In the genomic region with DNA sequence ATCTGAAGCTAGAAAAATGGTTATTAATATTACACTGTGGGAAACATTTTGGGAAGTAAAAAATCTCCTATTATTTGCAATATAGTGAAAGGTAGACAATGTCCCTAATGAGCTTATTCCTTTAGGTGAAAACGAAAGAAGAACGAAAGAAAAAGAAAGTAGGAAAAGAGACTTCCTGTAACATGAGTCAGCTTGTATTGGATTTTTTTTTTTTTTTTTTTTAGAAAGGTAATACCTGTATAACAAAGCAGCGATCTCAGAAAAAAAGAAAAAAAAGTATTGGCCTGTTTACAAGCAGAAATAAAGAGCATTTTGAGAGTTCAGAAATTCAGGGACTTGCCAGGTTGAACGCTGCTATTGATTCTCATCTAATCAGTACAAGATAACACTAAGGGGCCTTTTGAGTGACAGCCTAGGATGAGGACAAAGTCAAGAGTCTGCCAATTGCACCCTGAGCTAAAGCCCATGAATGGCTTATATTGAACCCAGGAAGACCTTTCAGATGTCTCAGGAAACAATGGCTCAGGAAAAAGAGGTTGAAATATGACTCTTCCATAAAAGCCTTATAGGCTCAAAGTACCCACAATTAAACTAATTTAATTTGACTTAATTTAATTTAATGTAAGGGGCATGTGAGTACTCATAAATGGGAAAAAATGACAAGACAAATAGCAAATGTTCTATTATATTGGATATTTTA, we compare ENCODE assay signal across 19 cellular contexts.
DNase-seq lines count a peak whose midpoint lies in the region; ATAC-seq, FAIRE-seq and TF ChIP-seq lines count a peak whose summit lies in the region.
"Had no signal": no experiment of that assay in that cellular context is flagged by ENCODE, and none has a peak within 500 bp of the region (broad histone marks: within the 10 kb centered on the region; RNA-seq: fewer than 3 reads in every experiment).

No MANE protein-coding gene starts in this region.

- H3K27ac Mint-ChIP-seq in CD8-positive, alpha-beta memory T cell, result no peak overlapping the region
- H3K27ac Mint-ChIP-seq: activated CD4-positive, alpha-beta memory T cell treated with anti-CD3 and anti-CD28 coated beads, Interleukin-2, amount 10 ng/mL, durations not matched to agents 7 days and 5 days; dendritic cell treated with granulocyte-macrophage colony-stimulating factor and Interleukin-4, amounts not matched to agents 40 ng/mL and 50 ng/mL, for 4 days; stimulated activated naive CD8-positive, alpha-beta T cell treated with anti-CD3 and anti-CD28 coated beads, Interleukin-15, Interleukin-2, amounts not matched to agents 100 ng/mL and 50 ng/mL, for 24 hours had no signal

- no peak overlapping the region for H2BK120ac ChIP-seq in IMR-90 (ENCODE audit: low read depth, low read length)

- no TSS peak for BruUV-seq in IMR-90 (replicated peaks; lab: Mats Ljungman, UMichigan)

- H3K9me3 ChIP-seq in CD8-positive, alpha-beta memory T cell (ENCODE audit: low read length), result no peaks in the 10 kb centered on the region
- no peaks in the 10 kb centered on the region for H3K9me3 ChIP-seq in IMR-90 (ENCODE audit: control insufficient read depth, insufficient read depth, low read length)
- H3K9me3 ChIP-seq in RWPE2 (ENCODE audit: severe bottlenecking), result no peaks in the 10 kb centered on the region
- no peaks in the 10 kb centered on the region for H3K9me3 ChIP-seq in keratinocyte (ENCODE audit: control insufficient read depth, low read depth, low read length)
- H3K9me3 ChIP-seq: esophagus squamous epithelium, spleen had no signal

- no peak overlapping the region for H3K4me3 ChIP-seq in CD8-positive, alpha-beta memory T cell (ENCODE audit: low read length)
- no peak overlapping the region for H3K4me3 ChIP-seq in IMR-90 (ENCODE audit: insufficient read depth, low read depth, low read length)
- peak overlapping the region; percentile 5 for H3K4me3 ChIP-seq in RWPE2 (ENCODE audit: severe bottlenecking)
- peak overlapping the region in 2 of 3 experiments; percentile 16 to 38 for H3K4me3 ChIP-seq in keratinocyte (ENCODE audit: control insufficient read depth in 2 of 3, extremely low read depth in 1 of 3, insufficient read depth in 2 of 3, low read depth in 1 of 3, low read length in 3 of 3)
- H3K4me3 ChIP-seq: esophagus squamous epithelium, spleen had no signal

- DNase-seq in CD8-positive, alpha-beta memory T cell, result no peak
- no peak for DNase-seq in IMR-90
- DNase-seq in RWPE2 (ENCODE audit: low spot score), result no peak
- DNase-seq in keratinocyte (ENCODE audit: low read depth, low spot score), result no peak
- DNase-seq in DMS 273 treated with DMSO at 0.1 percent for 48 hours (lab: John Stamatoyannopoulos, UW), result no peak
- DNase-seq in DMS79 (lab: John Stamatoyannopoulos, UW), result no peak
- no peak for DNase-seq in UCSD-AML1 (lab: John Stamatoyannopoulos, UW; ENCODE audit: unreplicated experiment)
- DNase-seq: activated CD4-positive, alpha-beta memory T cell treated with anti-CD3 and anti-CD28 coated beads, Interleukin-2, amount 10 ng/mL, durations not matched to agents 7 days and 5 days; activated effector memory CD4-positive, alpha-beta T cell treated with anti-CD3 and anti-CD28 coated beads, Interleukin-2, amount 50 U/mL, for 16 hours; esophagus squamous epithelium; HCEC 1CT; head of caudate nucleus; left cardiac atrium; NCI-H526 treated with DMSO at 0.1 percent for 48 hours; spleen had no signal

- no peak for TF ChIP-seq RAD21 in IMR-90 (IDR thresholded peaks at IDR 0.05; ENCODE audit: low read length)

- no peak overlapping the region for H3K4ac ChIP-seq in IMR-90 (ENCODE audit: low read depth, low read length)

- H3K79me1 ChIP-seq in IMR-90 (ENCODE audit: low read depth in 1 of 2, low read length in 2 of 2), result no peaks in the 10 kb centered on the region

- no peak overlapping the region for H2BK15ac ChIP-seq in IMR-90 (ENCODE audit: low read depth, low read length)

- H3K36me3 ChIP-seq in CD8-positive, alpha-beta memory T cell (ENCODE audit: insufficient read depth, low read length), result no peaks in the 10 kb centered on the region
- no peaks in the 10 kb centered on the region for H3K36me3 ChIP-seq in IMR-90 (ENCODE audit: control insufficient read depth, insufficient read depth, low read length)
- no peaks in the 10 kb centered on the region for H3K36me3 ChIP-seq in RWPE2 (ENCODE audit: low read depth)
- H3K36me3 ChIP-seq in keratinocyte (ENCODE audit: control insufficient read depth in 2 of 2, extremely low read depth in 1 of 2, insufficient read depth in 2 of 2, low read length in 2 of 2), result no peaks in the 10 kb centered on the region
- H3K36me3 ChIP-seq: esophagus squamous epithelium, spleen had no signal

- no peak overlapping the region for H3K14ac ChIP-seq in IMR-90 (replicated peaks; ENCODE audit: low read depth, low read length)

- H2AK9ac ChIP-seq in IMR-90 (replicated peaks; ENCODE audit: low read depth, low read length, poor library complexity), result no peak overlapping the region

- peak overlapping the region in 4 of 7 donors; percentile 62 to 76 (median 68) for H3K4me3 Mint-ChIP-seq in CD8-positive, alpha-beta memory T cell
- H3K4me3 Mint-ChIP-seq: activated CD4-positive, alpha-beta memory T cell treated with anti-CD3 and anti-CD28 coated beads, Interleukin-2, amount 10 ng/mL, durations not matched to agents 7 days and 5 days; dendritic cell treated with granulocyte-macrophage colony-stimulating factor and Interleukin-4, amounts not matched to agents 40 ng/mL and 50 ng/mL, for 4 days; stimulated activated naive CD8-positive, alpha-beta T cell treated with anti-CD3 and anti-CD28 coated beads, Interleukin-15, Interleukin-2, amounts not matched to agents 100 ng/mL and 50 ng/mL, for 24 hours had no signal

- H3K4me1 Mint-ChIP-seq in CD8-positive, alpha-beta memory T cell, result peaks cover 0 to 9% (median 5%) of the 10 kb centered on the region in 3 donors

- peaks cover 0 to 22% (median 13%) of the 10 kb centered on the region in 5 donors for H3K9me3 Mint-ChIP-seq in CD8-positive, alpha-beta memory T cell
- H3K9me3 Mint-ChIP-seq: dendritic cell treated with granulocyte-macrophage colony-stimulating factor and Interleukin-4, amounts not matched to agents 40 ng/mL and 50 ng/mL, for 4 days; stimulated activated naive CD8-positive, alpha-beta T cell treated with anti-CD3 and anti-CD28 coated beads, Interleukin-15, Interleukin-2, amounts not matched to agents 100 ng/mL and 50 ng/mL, for 24 hours had no signal

- no peak for TF ChIP-seq POLR2A in IMR-90 (IDR thresholded peaks at IDR 0.05; ENCODE audit: low read depth, low read length)

- no peak for FAIRE-seq in keratinocyte (lab: Jason Lieb, UNC)
- FAIRE-seq: G401.6 had no signal

- intact Hi-C loops in IMR-90 (cut with micrococcal nuclease), result no loop called here

- no peak overlapping the region for H3K18ac ChIP-seq in IMR-90 (ENCODE audit: low read depth, low read length)

- ATAC-seq in IMR-90 (ENCODE audit: low read depth), result no peak
- ATAC-seq in RWPE2 (ENCODE audit: low read depth), result no peak
- ATAC-seq: left cardiac atrium, Right ventricle myocardium inferior had no signal

- H2AK5ac ChIP-seq in IMR-90 (ENCODE audit: low read depth, low read length), result no peak overlapping the region

- H4K5ac ChIP-seq in IMR-90 (ENCODE audit: low read depth, low read length), result peak overlapping the region; percentile 61; the same call in 1 of the 2 replicates

- no peaks in the 10 kb centered on the region for H3K27me3 ChIP-seq in CD8-positive, alpha-beta memory T cell (ENCODE audit: insufficient read depth, low read length, poor library complexity, severe bottlenecking)
- no peaks in the 10 kb centered on the region for H3K27me3 ChIP-seq in IMR-90 (ENCODE audit: control insufficient read depth, insufficient read depth, low read length)
- H3K27me3 ChIP-seq in RWPE2 (ENCODE audit: insufficient read depth, poor library complexity, severe bottlenecking), result no peaks in the 10 kb centered on the region
- no peaks in the 10 kb centered on the region for H3K27me3 ChIP-seq in keratinocyte (ENCODE audit: control insufficient read depth, extremely low read depth, insufficient read depth, low read length)
- H3K27me3 ChIP-seq: esophagus squamous epithelium, spleen had no signal

- no peaks in the 10 kb centered on the region for H3K9me1 ChIP-seq in IMR-90 (ENCODE audit: insufficient read depth, low read length)
- H3K9me1 ChIP-seq in keratinocyte (ENCODE audit: control insufficient read depth, extremely low read depth, insufficient read depth, low read length), result no peaks in the 10 kb centered on the region

- no peak overlapping the region for H4K8ac ChIP-seq in IMR-90 (ENCODE audit: low read depth in 2 of 2, low read length in 2 of 2)

- no peak overlapping the region for H3K27ac ChIP-seq in CD8-positive, alpha-beta memory T cell (ENCODE audit: low read depth, low read length)
- no peak overlapping the region for H3K27ac ChIP-seq in IMR-90 (ENCODE audit: insufficient read depth, low read length)
- H3K27ac ChIP-seq in RWPE2 (ENCODE audit: poor library complexity, severe bottlenecking), result peak overlapping the region; percentile 92
- H3K27ac ChIP-seq in keratinocyte (ENCODE audit: control insufficient read depth, insufficient read depth, low read length), result no peak overlapping the region
- H3K27ac ChIP-seq: esophagus squamous epithelium, spleen had no signal

- no peak for TF ChIP-seq CTCF in IMR-90 (conservative IDR thresholded peaks at IDR 0.05; ENCODE audit: low read depth, low read length)
- TF ChIP-seq CTCF in RWPE2 (IDR thresholded peaks at IDR 0.05; ENCODE audit: poor library complexity, severe bottlenecking), result no peak
- TF ChIP-seq CTCF in keratinocyte (optimal IDR thresholded peaks at IDR 0.05 in 1 of 3, IDR thresholded peaks at IDR 0.05 in 1 of 3, conservative IDR thresholded peaks at IDR 0.05 in 1 of 3; ENCODE audit: extremely low read depth in 1 of 3, insufficient read depth in 2 of 3, low read length in 3 of 3), result no peak

- H4K20me1 ChIP-seq in IMR-90 (ENCODE audit: insufficient read depth, low read length) (no peaks in the 10 kb centered on the region), keratinocyte (ENCODE audit: control insufficient read depth, extremely low read depth, insufficient read depth, low read length) (no peaks in the 10 kb centered on the region)

- H3K27me3 Mint-ChIP-seq in CD8-positive, alpha-beta memory T cell, result no peaks in the 10 kb centered on the region
- H3K27me3 Mint-ChIP-seq: activated CD4-positive, alpha-beta memory T cell treated with anti-CD3 and anti-CD28 coated beads, Interleukin-2, amount 10 ng/mL, durations not matched to agents 7 days and 5 days; dendritic cell treated with granulocyte-macrophage colony-stimulating factor and Interleukin-4, amounts not matched to agents 40 ng/mL and 50 ng/mL, for 4 days; stimulated activated naive CD8-positive, alpha-beta T cell treated with anti-CD3 and anti-CD28 coated beads, Interleukin-15, Interleukin-2, amounts not matched to agents 100 ng/mL and 50 ng/mL, for 24 hours had no signal

- in situ Hi-C loops in IMR-90 (cut with MboI; ENCODE audit: low sequenced_read_pairs), result no loop called here

- H3K4me2 ChIP-seq in IMR-90 (ENCODE audit: low read depth, low read length) (no peak overlapping the region), keratinocyte (ENCODE audit: control insufficient read depth, extremely low read depth, insufficient read depth, low read depth, low read length) (peak overlapping the region; percentile 34)

- no peak overlapping the region for H3K9ac ChIP-seq in IMR-90 (ENCODE audit: low read depth, low read length)
- H3K9ac ChIP-seq in keratinocyte (ENCODE audit: control insufficient read depth, extremely low read depth, insufficient read depth, low read length), result no peak overlapping the region

- H2BK20ac ChIP-seq in IMR-90 (ENCODE audit: low read depth, low read length), result no peak overlapping the region

- dilution Hi-C loops in IMR-90 (cut with HindIII; ENCODE audit: low sequenced_read_pairs, unreplicated experiment), result no loop called here
- dilution Hi-C loops in keratinocyte (cut with MboI; ENCODE audit: extremely low pct_ligation_motif_present, low sequenced_read_pairs), result no loop called here

- H3K36me3 Mint-ChIP-seq in CD8-positive, alpha-beta memory T cell, result no peaks in the 10 kb centered on the region

- no peak overlapping the region for H2BK5ac ChIP-seq in IMR-90 (ENCODE audit: low read depth, low read length, poor library complexity, severe bottlenecking)

- no peak overlapping the region for H3K56ac ChIP-seq in IMR-90 (ENCODE audit: extremely low read depth, insufficient read depth, low read length)

- WGBS in IMR-90 (ENCODE audit: extremely low coverage in 2 of 2, insufficient read length in 1 of 2), 2 experiments, result no CpG with 5 or more reads among the region's 4 CpGs

- POLR2A ChIA-PET in CD8-positive, alpha-beta memory T cell (lab: Charles Lee), result no interaction called here
- POLR2A ChIA-PET in IMR-90 (lab: Charles Lee; ENCODE audit: unreplicated experiment), result no interaction called here

- H3K79me2 ChIP-seq in keratinocyte (ENCODE audit: control insufficient read depth, insufficient read depth, low read length), result no peaks in the 10 kb centered on the region

- no peaks in the 10 kb centered on the region for H3K4me1 ChIP-seq in CD8-positive, alpha-beta memory T cell (ENCODE audit: insufficient read depth, low read length)
- H3K4me1 ChIP-seq in IMR-90 (ENCODE audit: control insufficient read depth, insufficient read depth, low read length), result peaks cover 2% of the 10 kb centered on the region; the same call in 1 of the 2 replicates
- H3K4me1 ChIP-seq in RWPE2 (ENCODE audit: insufficient read depth, poor library complexity, severe bottlenecking), result peaks cover 44% of the 10 kb centered on the region
- H3K4me1 ChIP-seq in keratinocyte (ENCODE audit: control insufficient read depth, extremely low read depth, insufficient read depth, low read length), result peaks cover 26% of the 10 kb centered on the region

- H3K23ac ChIP-seq in IMR-90 (ENCODE audit: low read depth, low read length), result no peak overlapping the region

- CTCF ChIA-PET in CD8-positive, alpha-beta memory T cell (lab: Charles Lee), result no interaction called here
- CTCF ChIA-PET in IMR-90 (lab: Yijun Ruan, JAX), result no interaction called here

- H4K91ac ChIP-seq in IMR-90 (ENCODE audit: insufficient read depth, low read depth, low read length), result no peak overlapping the region

- H2AFZ ChIP-seq in IMR-90 (replicated peaks; ENCODE audit: low read length, poor library complexity) (no peak overlapping the region), keratinocyte (ENCODE audit: control insufficient read depth, low read length) (peak overlapping the region; percentile 44)

Comparison
In these comparisons a context has a peak if more than half of its experiments do, and no peak if none do; other contexts are left out.
1. H3K4me3 ChIP-seq: peak in RWPE2 (single experiment) and keratinocyte (2 of 3); none in CD8-positive, alpha-beta memory T cell (single experiment) and IMR-90 (single experiment).